Comparison of ENCODE assay signal across 2 cellular contexts in the genomic region with DNA sequence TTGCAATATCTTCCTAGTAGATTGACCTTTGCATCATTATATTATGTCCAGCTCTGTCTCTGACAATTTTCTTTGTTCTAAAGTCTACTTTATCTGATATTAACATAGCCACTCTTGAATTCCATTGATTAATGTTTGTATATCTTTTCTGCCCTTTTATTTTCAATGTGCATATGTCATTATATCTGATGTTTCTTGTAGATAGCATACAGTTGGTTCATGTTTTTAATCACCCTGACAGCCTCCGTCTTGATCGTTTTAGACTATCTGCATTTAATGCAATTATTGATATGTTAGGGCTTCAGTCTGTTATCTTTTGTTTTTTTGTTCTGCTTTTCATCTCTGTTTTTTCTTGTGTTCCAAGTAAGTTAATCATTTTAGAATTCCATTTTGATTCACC.
TF ChIP-seq lines count a peak whose summit lies in the region.

No MANE protein-coding gene starts in this region.

TF ChIP-seq in SK-N-SH, 30 proteins besides CTCF, POLR2A, EP300 and RAD21 (continued from another document):
- TF ChIP-seq, protein P1, sequence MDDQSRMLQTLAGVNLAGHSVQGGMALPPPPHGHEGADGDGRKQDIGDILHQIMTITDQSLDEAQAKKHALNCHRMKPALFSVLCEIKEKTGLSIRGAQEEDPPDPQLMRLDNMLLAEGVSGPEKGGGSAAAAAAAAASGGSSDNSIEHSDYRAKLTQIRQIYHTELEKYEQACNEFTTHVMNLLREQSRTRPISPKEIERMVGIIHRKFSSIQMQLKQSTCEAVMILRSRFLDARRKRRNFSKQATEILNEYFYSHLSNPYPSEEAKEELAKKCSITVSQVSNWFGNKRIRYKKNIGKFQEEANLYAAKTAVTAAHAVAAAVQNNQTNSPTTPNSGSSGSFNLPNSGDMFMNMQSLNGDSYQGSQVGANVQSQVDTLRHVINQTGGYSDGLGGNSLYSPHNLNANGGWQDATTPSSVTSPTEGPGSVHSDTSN (IDR thresholded peaks at IDR 0.05) = peak; percentile 36; the same call in 1 of the 2 replicates
- TF ChIP-seq, protein P2, sequence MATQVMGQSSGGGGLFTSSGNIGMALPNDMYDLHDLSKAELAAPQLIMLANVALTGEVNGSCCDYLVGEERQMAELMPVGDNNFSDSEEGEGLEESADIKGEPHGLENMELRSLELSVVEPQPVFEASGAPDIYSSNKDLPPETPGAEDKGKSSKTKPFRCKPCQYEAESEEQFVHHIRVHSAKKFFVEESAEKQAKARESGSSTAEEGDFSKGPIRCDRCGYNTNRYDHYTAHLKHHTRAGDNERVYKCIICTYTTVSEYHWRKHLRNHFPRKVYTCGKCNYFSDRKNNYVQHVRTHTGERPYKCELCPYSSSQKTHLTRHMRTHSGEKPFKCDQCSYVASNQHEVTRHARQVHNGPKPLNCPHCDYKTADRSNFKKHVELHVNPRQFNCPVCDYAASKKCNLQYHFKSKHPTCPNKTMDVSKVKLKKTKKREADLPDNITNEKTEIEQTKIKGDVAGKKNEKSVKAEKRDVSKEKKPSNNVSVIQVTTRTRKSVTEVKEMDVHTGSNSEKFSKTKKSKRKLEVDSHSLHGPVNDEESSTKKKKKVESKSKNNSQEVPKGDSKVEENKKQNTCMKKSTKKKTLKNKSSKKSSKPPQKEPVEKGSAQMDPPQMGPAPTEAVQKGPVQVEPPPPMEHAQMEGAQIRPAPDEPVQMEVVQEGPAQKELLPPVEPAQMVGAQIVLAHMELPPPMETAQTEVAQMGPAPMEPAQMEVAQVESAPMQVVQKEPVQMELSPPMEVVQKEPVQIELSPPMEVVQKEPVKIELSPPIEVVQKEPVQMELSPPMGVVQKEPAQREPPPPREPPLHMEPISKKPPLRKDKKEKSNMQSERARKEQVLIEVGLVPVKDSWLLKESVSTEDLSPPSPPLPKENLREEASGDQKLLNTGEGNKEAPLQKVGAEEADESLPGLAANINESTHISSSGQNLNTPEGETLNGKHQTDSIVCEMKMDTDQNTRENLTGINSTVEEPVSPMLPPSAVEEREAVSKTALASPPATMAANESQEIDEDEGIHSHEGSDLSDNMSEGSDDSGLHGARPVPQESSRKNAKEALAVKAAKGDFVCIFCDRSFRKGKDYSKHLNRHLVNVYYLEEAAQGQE (IDR thresholded peaks at IDR 0.05; ENCODE audit: low read depth, low read length) = no peak
- TF ChIP-seq RCOR1 (IDR thresholded peaks at IDR 0.05; ENCODE audit: low read length) = peak; percentile 85; the same call in 1 of the 2 replicates
- TF ChIP-seq FOXJ3 (CRISPR knock-in tag; IDR thresholded peaks at IDR 0.05) = 0 out of 2 replicates have a peak, but pooled peaks have one; percentile 53
- TF ChIP-seq RXRA (IDR thresholded peaks at IDR 0.05; ENCODE audit: borderline replicate concordance, low read depth) = no peak
- no peak for TF ChIP-seq GABPA (IDR thresholded peaks at IDR 0.05; ENCODE audit: low read depth)
- no peak for TF ChIP-seq NRF1 (IDR thresholded peaks at IDR 0.05; ENCODE audit: low read depth, low read length)
- TF ChIP-seq SIN3A (IDR thresholded peaks at IDR 0.05; ENCODE audit: borderline replicate concordance, low read depth, low read length) = no peak
- TF ChIP-seq MXI1 (IDR thresholded peaks at IDR 0.05; ENCODE audit: low read depth, low read length) = no peak
- no peak for TF ChIP-seq JUND (IDR thresholded peaks at IDR 0.05)
- no peak for TF ChIP-seq YY1 (IDR thresholded peaks at IDR 0.05; ENCODE audit: low read depth)

TF ChIP-seq in SK-N-SH treated with all-trans-retinoic acid at 6 μM for 48 hours, 23 proteins besides CTCF, POLR2A, EP300 and RAD21 (continued from another document):
- TF ChIP-seq, protein P3, sequence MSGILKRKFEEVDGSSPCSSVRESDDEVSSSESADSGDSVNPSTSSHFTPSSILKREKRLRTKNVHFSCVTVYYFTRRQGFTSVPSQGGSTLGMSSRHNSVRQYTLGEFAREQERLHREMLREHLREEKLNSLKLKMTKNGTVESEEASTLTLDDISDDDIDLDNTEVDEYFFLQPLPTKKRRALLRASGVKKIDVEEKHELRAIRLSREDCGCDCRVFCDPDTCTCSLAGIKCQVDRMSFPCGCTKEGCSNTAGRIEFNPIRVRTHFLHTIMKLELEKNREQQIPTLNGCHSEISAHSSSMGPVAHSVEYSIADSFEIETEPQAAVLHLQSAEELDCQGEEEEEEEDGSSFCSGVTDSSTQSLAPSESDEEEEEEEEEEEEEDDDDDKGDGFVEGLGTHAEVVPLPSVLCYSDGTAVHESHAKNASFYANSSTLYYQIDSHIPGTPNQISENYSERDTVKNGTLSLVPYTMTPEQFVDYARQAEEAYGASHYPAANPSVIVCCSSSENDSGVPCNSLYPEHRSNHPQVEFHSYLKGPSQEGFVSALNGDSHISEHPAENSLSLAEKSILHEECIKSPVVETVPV (CRISPR knock-in tag; IDR thresholded peaks at IDR 0.05) = no peak
- peak; percentile 71; the same call in 1 of the 2 replicates for TF ChIP-seq TCF4 (CRISPR knock-in tag; IDR thresholded peaks at IDR 0.05; ENCODE audit: borderline replicate concordance)
TF ChIP-seq in SK-N-SH treated with all-trans-retinoic acid at 6 μM for 48 hours: peak in this region for 3.
